ENCODE assay signal across 20 cellular contexts in genomic region chr10:19952611-19953010, GRCh38.
DNase-seq lines count a peak whose midpoint lies in the region; ATAC-seq and TF ChIP-seq lines count a peak whose summit lies in the region.
"Had no signal": no experiment of that assay in that cellular context is flagged by ENCODE, and none has a peak within 500 bp of the region (broad histone marks: within the 10 kb centered on the region; RNA-seq: fewer than 3 reads in every experiment).

No MANE protein-coding gene starts in this region.

- no CpG with 5 or more reads among the region's 3 CpGs for WGBS in neuronal stem cell (ENCODE audit: extremely low coverage in 2 of 2, insufficient read length in 2 of 2, insufficient replicate concordance in 1 of 2), 2 donors

- H2AK5ac ChIP-seq in neuronal stem cell (ENCODE audit: low read depth, low read length), result no peak overlapping the region

- no peak overlapping the region for H3K23ac ChIP-seq in neuronal stem cell (ENCODE audit: low read depth, low read length, poor library complexity)

- H3K4me1 Mint-ChIP-seq in GM23338, result peaks cover 6% of the 10 kb centered on the region; the same call in 2 of the 3 replicates
- H3K4me1 Mint-ChIP-seq in activated naive CD4-positive, alpha-beta T cell treated with anti-CD3 and anti-CD28 coated beads for 36 hours (ENCODE audit: low read depth), result no peaks in the 10 kb centered on the region
- H3K4me1 Mint-ChIP-seq: IgD-negative memory B cell had no signal

- H3K36me3 ChIP-seq in GM23338 (ENCODE audit: insufficient read depth) (no peaks in the 10 kb centered on the region), ascending aorta (no peaks in the 10 kb centered on the region), neuronal stem cell (replicated peaks in 1 of 2; ENCODE audit: control insufficient read depth in 2 of 2, insufficient read depth in 2 of 2, low read length in 2 of 2) (no peaks in the 10 kb centered on the region)
- H3K36me3 ChIP-seq: MG63, SJSA1 had no signal

- no peak overlapping the region for H2BK120ac ChIP-seq in neuronal stem cell (ENCODE audit: low read depth, low read length)

- H2BK5ac ChIP-seq in neuronal stem cell (ENCODE audit: low read length), result no peak overlapping the region

- H3K27me3 ChIP-seq in GM23338 (ENCODE audit: insufficient read depth) (no peaks in the 10 kb centered on the region), ascending aorta (no peaks in the 10 kb centered on the region), neuronal stem cell (ENCODE audit: control insufficient read depth in 3 of 3, insufficient read depth in 3 of 3, low read depth in 1 of 3, low read length in 3 of 3) (peaks cover 0 to 2% (median 0%) of the 10 kb centered on the region in 3 experiments)
- H3K27me3 ChIP-seq: MG63, SJSA1 had no signal

- no peak for ATAC-seq in GM23338
- ATAC-seq in esophagus mucosa, result peak; percentile 48
- ATAC-seq in GM21423 (IDR thresholded peaks at IDR 0.05; ENCODE audit: unreplicated experiment), result no peak
- ATAC-seq: HCT116 had no signal

- H3K36me3 Mint-ChIP-seq in GM23338 (ENCODE audit: low read depth), result peaks cover 10% of the 10 kb centered on the region; the same call in 2 of the 3 replicates
- no peaks in the 10 kb centered on the region for H3K36me3 Mint-ChIP-seq in activated naive CD4-positive, alpha-beta T cell treated with anti-CD3 and anti-CD28 coated beads for 36 hours (ENCODE audit: low read depth)
- H3K36me3 Mint-ChIP-seq: IgD-negative memory B cell had no signal

- H4K91ac ChIP-seq in neuronal stem cell (ENCODE audit: low read depth, low read length, poor library complexity), result no peak overlapping the region

- no peak overlapping the region for H3K4ac ChIP-seq in neuronal stem cell (ENCODE audit: low read length)

- no peak overlapping the region for H4K8ac ChIP-seq in neuronal stem cell (ENCODE audit: low read depth, low read length)

- CTCF ChIA-PET in activated naive CD4-positive, alpha-beta T cell treated with anti-CD3 and anti-CD28 coated beads for 36 hours (lab: Charles Lee), result no interaction called here

- no peaks in the 10 kb centered on the region for H3K4me1 ChIP-seq in GM23338 (ENCODE audit: insufficient read depth)
- peaks cover 0 to 15% of the 10 kb centered on the region in 2 donors for H3K4me1 ChIP-seq in ascending aorta
- no peaks in the 10 kb centered on the region for H3K4me1 ChIP-seq in neuronal stem cell (ENCODE audit: control insufficient read depth in 2 of 2, insufficient read depth in 1 of 2, low read depth in 1 of 2, low read length in 2 of 2)
- H3K4me1 ChIP-seq: SJSA1 had no signal

- DNase-seq in GM23338 (ENCODE audit: low spot score) (no peak), ascending aorta (ENCODE audit: low spot score in 2 of 2) (no peak), neuronal stem cell (ENCODE audit: low spot score) (no peak), inferior parietal cortex (ENCODE audit: extremely low spot score) (no peak)
- DNase-seq in activated naive CD4-positive, alpha-beta T cell treated with anti-CD3 and anti-CD28 coated beads for 36 hours, result no peak
- DNase-seq: C1 segment of cervical spinal cord, GM23248, Karpas-422, MG63, NCI-H1048, NCI-H1436 treated with DMSO at 0.1 percent for 48 hours, NCI-H2029 treated with DMSO at 0.1 percent for 48 hours, NCI-H2171, NCI-H526, PC-9 had no signal

- H2BK12ac ChIP-seq in neuronal stem cell (ENCODE audit: low read length), result no peak overlapping the region

- no peaks in the 10 kb centered on the region for H3F3A ChIP-seq in GM23338 (replicated peaks; ENCODE audit: low read depth)

- no peak overlapping the region for H3K4me2 ChIP-seq in GM23338
- no peak overlapping the region for H3K4me2 ChIP-seq in neuronal stem cell (ENCODE audit: insufficient read depth, low read length, poor library complexity, severe bottlenecking)
- H3K4me2 ChIP-seq: PC-9 had no signal

- TF ChIP-seq CTCF in GM23338 (conservative IDR thresholded peaks at IDR 0.05; ENCODE audit: low read depth in 2 of 2) (no peak), ascending aorta (IDR thresholded peaks at IDR 0.05) (no peak)

- no peaks in the 10 kb centered on the region for H3K9me3 Mint-ChIP-seq in GM23338
- no peaks in the 10 kb centered on the region for H3K9me3 Mint-ChIP-seq in activated naive CD4-positive, alpha-beta T cell treated with anti-CD3 and anti-CD28 coated beads for 36 hours

- no peaks in the 10 kb centered on the region for H3K27me3 Mint-ChIP-seq in GM23338 (ENCODE audit: insufficient read depth, low read depth, poor library complexity)
- H3K27me3 Mint-ChIP-seq in activated naive CD4-positive, alpha-beta T cell treated with anti-CD3 and anti-CD28 coated beads for 36 hours (ENCODE audit: low read depth), result no peaks in the 10 kb centered on the region
- H3K27me3 Mint-ChIP-seq: IgD-negative memory B cell had no signal

- peaks cover 22% of the 10 kb centered on the region; the same call in 1 of the 2 replicates for H3K79me2 ChIP-seq in GM23338 (replicated peaks; ENCODE audit: insufficient read depth)

- H2AFZ ChIP-seq in GM23338, result no peak overlapping the region
- peak overlapping the region; percentile 20 for H2AFZ ChIP-seq in neuronal stem cell (ENCODE audit: low read length)
- H2AFZ ChIP-seq: GM23248, PC-9 had no signal

- H3K4me3 ChIP-seq in GM23338 (no peak overlapping the region), ascending aorta (no peak overlapping the region), neuronal stem cell (ENCODE audit: low read length in 2 of 2) (no peak overlapping the region)
- H3K4me3 ChIP-seq: GM23248, MG63, PC-9, SJSA1 had no signal

- no peaks in the 10 kb centered on the region for H3K9me2 ChIP-seq in GM23338 (ENCODE audit: insufficient read depth)

- no peaks in the 10 kb centered on the region for H3K79me1 ChIP-seq in neuronal stem cell (ENCODE audit: low read depth, low read length)

- intact Hi-C loops in ascending aorta (cut with DNase I), result no loop called here
- intact Hi-C loops in activated naive CD4-positive, alpha-beta T cell treated with anti-CD3 and anti-CD28 coated beads for 36 hours (cut with micrococcal nuclease), result no loop called here

- H3K9me3 ChIP-seq in ascending aorta (no peaks in the 10 kb centered on the region), neuronal stem cell (replicated peaks in 1 of 2; ENCODE audit: control insufficient read depth in 2 of 2, insufficient read depth in 1 of 2, low read depth in 1 of 2, low read length in 2 of 2) (peaks cover 0 to 3% of the 10 kb centered on the region in 2 donors)
- H3K9me3 ChIP-seq: MG63, SJSA1 had no signal

- H3K4me3 Mint-ChIP-seq in GM23338, result no peak overlapping the region
- no peak overlapping the region for H3K4me3 Mint-ChIP-seq in activated naive CD4-positive, alpha-beta T cell treated with anti-CD3 and anti-CD28 coated beads for 36 hours
- H3K4me3 Mint-ChIP-seq: IgD-negative memory B cell had no signal

- no peak overlapping the region for H3K14ac ChIP-seq in neuronal stem cell (ENCODE audit: low read length)

- H2BK15ac ChIP-seq in neuronal stem cell (ENCODE audit: low read length), result no peak overlapping the region

- no peak overlapping the region for H3K9ac ChIP-seq in neuronal stem cell (ENCODE audit: low read depth, low read length, poor library complexity)
- H3K9ac ChIP-seq: GM23248 had no signal

- H3K27ac Mint-ChIP-seq in GM23338, result no peak overlapping the region
- no peak overlapping the region for H3K27ac Mint-ChIP-seq in activated naive CD4-positive, alpha-beta T cell treated with anti-CD3 and anti-CD28 coated beads for 36 hours
- H3K27ac Mint-ChIP-seq: IgD-negative memory B cell had no signal

- no peaks in the 10 kb centered on the region for H4K20me1 ChIP-seq in GM23338 (replicated peaks; ENCODE audit: insufficient read depth)

- 0 out of 2 replicates have a peak overlapping the region, but pooled peaks have one; percentile 48 for H3K27ac ChIP-seq in GM23338 (ENCODE audit: low read depth)
- peak overlapping the region; percentile 1 to 44 for H3K27ac ChIP-seq in ascending aorta
- no peak overlapping the region for H3K27ac ChIP-seq in neuronal stem cell (replicated peaks; ENCODE audit: low read length)
- H3K27ac ChIP-seq: GM23248, PC-9, SJSA1 had no signal

- H3K18ac ChIP-seq in neuronal stem cell (ENCODE audit: low read length), result no peak overlapping the region

TF ChIP-seq in GM23338, 12 proteins besides CTCF, POLR2A, EP300 and RAD21:
- TF ChIP-seq NANOG (IDR thresholded peaks at IDR 0.05; ENCODE audit: borderline replicate concordance) (no peak), ZNF331 (CRISPR knock-in tag; IDR thresholded peaks at IDR 0.05; ENCODE audit: low read depth) (no peak), REST (IDR thresholded peaks at IDR 0.05; ENCODE audit: unreplicated experiment) (no peak), ETS1 (IDR thresholded peaks at IDR 0.05) (no peak), POLR2AphosphoS5 (IDR thresholded peaks at IDR 0.05; ENCODE audit: low read depth) (no peak)
